ENCODE assay signal across 2 cellular contexts in the genomic region with DNA sequence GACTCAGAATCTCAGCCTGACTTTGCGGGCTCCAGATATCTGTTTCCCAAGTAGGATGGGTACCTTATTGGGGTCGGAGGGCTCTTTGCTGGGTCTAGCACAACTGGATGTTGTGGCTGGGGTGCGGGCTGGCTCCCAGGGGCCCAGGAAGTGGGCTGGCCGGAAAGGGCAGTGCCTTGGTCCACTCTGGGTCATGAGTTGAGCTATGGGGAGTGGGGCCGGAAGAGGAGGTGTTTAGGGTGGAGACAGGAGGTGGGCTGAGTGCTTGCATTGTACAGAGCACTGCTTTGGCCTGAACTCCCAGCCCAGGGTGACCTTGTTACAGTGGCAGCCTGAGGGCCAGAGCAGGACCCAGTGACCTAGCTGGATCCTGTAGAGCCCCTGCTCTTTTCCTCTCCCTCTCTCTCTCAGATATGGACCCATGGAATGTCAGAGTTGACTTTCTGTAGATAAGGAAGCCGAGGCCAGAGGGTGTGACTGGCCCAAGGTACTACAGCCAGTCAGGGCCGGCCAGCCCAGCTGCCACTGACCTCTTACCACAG.
TF ChIP-seq lines count a peak whose summit lies in the region.

No MANE protein-coding gene starts in this region.

TF ChIP-seq in HEK293, 187 proteins besides CTCF, POLR2A, EP300 and RAD21 (continued from another document):
- TF ChIP-seq, protein P1, sequence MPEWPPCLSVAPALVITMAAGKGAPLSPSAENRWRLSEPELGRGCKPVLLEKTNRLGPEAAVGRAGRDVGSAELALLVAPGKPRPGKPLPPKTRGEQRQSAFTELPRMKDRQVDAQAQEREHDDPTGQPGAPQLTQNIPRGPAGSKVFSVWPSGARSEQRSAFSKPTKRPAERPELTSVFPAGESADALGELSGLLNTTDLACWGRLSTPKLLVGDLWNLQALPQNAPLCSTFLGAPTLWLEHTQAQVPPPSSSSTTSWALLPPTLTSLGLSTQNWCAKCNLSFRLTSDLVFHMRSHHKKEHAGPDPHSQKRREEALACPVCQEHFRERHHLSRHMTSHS (tag by site-specific recombination; IDR thresholded peaks at IDR 0.05) = no peak
- TF ChIP-seq ZNF311 (tag by site-specific recombination; IDR thresholded peaks at IDR 0.05; ENCODE audit: borderline replicate concordance) = no peak
- TF ChIP-seq ZNF280D (tag by site-specific recombination; IDR thresholded peaks at IDR 0.05) = no peak
- no peak for TF ChIP-seq TSHZ1 (tag by site-specific recombination; IDR thresholded peaks at IDR 0.05; ENCODE audit: borderline replicate concordance)
- TF ChIP-seq ZNF426 (tag by site-specific recombination; IDR thresholded peaks at IDR 0.05) = no peak
- TF ChIP-seq ZNF292 (tag by site-specific recombination; IDR thresholded peaks at IDR 0.05; ENCODE audit: borderline replicate concordance, low read depth) = no peak
- no peak for TF ChIP-seq KLF8 (tag by site-specific recombination; IDR thresholded peaks at IDR 0.05)

TF ChIP-seq in WTC11, 78 proteins besides CTCF, POLR2A, EP300 and RAD21 (continued from another document):
- TF ChIP-seq, protein P2, sequence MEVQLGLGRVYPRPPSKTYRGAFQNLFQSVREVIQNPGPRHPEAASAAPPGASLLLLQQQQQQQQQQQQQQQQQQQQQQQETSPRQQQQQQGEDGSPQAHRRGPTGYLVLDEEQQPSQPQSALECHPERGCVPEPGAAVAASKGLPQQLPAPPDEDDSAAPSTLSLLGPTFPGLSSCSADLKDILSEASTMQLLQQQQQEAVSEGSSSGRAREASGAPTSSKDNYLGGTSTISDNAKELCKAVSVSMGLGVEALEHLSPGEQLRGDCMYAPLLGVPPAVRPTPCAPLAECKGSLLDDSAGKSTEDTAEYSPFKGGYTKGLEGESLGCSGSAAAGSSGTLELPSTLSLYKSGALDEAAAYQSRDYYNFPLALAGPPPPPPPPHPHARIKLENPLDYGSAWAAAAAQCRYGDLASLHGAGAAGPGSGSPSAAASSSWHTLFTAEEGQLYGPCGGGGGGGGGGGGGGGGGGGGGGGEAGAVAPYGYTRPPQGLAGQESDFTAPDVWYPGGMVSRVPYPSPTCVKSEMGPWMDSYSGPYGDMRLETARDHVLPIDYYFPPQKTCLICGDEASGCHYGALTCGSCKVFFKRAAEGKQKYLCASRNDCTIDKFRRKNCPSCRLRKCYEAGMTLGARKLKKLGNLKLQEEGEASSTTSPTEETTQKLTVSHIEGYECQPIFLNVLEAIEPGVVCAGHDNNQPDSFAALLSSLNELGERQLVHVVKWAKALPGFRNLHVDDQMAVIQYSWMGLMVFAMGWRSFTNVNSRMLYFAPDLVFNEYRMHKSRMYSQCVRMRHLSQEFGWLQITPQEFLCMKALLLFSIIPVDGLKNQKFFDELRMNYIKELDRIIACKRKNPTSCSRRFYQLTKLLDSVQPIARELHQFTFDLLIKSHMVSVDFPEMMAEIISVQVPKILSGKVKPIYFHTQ (CRISPR knock-in tag; IDR thresholded peaks at IDR 0.05) = no peak
